17 cellular contexts compared by ENCODE assay signal in genomic region chr16:10343124-10343760, GRCh38.
"Had no signal": no experiment of that assay in that cellular context is flagged by ENCODE, and none has a peak within 500 bp of the region (broad histone marks: within the 10 kb centered on the region; RNA-seq: fewer than 3 reads in every experiment).

No MANE protein-coding gene starts in this region.

- H3K27me3 ChIP-seq: heart right ventricle, thyroid gland had no signal

- H3K36me3 ChIP-seq: heart right ventricle, thyroid gland had no signal

- H3K9me3 ChIP-seq: thyroid gland had no signal

- H3K27ac ChIP-seq: epithelial cell of prostate, heart right ventricle, thyroid gland had no signal

- H3K4me3 ChIP-seq: heart right ventricle, lung, thyroid gland had no signal

- H3K4me1 ChIP-seq: heart right ventricle, thyroid gland had no signal

- H3K4me3 Mint-ChIP-seq: activated B cell treated with CpG ODN at 0.5 μM for 24 hours; activated CD4-positive, alpha-beta T cell treated with anti-CD3 and anti-CD28 coated beads for 36 hours; activated naive CD4-positive, alpha-beta T cell treated with anti-CD3 and anti-CD28 coated beads for 36 hours; naive thymus-derived CD4-positive, alpha-beta T cell; neural crest cell had no signal

- H3K4me1 Mint-ChIP-seq: activated CD4-positive, alpha-beta T cell treated with anti-CD3 and anti-CD28 coated beads for 36 hours; neural crest cell had no signal

- H3K27ac Mint-ChIP-seq: activated B cell treated with CpG ODN at 0.5 μM for 24 hours; activated CD4-positive, alpha-beta T cell treated with anti-CD3 and anti-CD28 coated beads for 36 hours; activated naive CD4-positive, alpha-beta T cell treated with anti-CD3 and anti-CD28 coated beads for 36 hours; naive thymus-derived CD4-positive, alpha-beta T cell; progenitor cell of endocrine pancreas had no signal

- ATAC-seq: activated CD4-positive, alpha-beta T cell treated with anti-CD3 and anti-CD28 coated beads for 36 hours; heart right ventricle; naive thymus-derived CD4-positive, alpha-beta T cell had no signal

- H3K27me3 Mint-ChIP-seq: activated B cell treated with CpG ODN at 0.5 μM for 24 hours; activated CD4-positive, alpha-beta T cell treated with anti-CD3 and anti-CD28 coated beads for 36 hours; progenitor cell of endocrine pancreas had no signal

- DNase-seq: activated B cell treated with CpG ODN at 0.5 μM for 24 hours; activated CD4-positive, alpha-beta T cell treated with anti-CD3 and anti-CD28 coated beads for 36 hours; activated CD4-positive, alpha-beta T cell treated with anti-CD3 and anti-CD28 coated beads, Interleukin-2, amount 50 U/mL, for 4 hours; activated naive CD4-positive, alpha-beta T cell treated with anti-CD3 and anti-CD28 coated beads for 36 hours; activated T-cell treated with anti-CD3 and anti-CD28 coated beads, Interleukin-2, amount 50 U/mL, for 48 hours; cortex of kidney; heart right ventricle; kidney; naive thymus-derived CD4-positive, alpha-beta T cell; stimulated activated CD4-positive, alpha-beta T cell treated with anti-CD3 and anti-CD28 coated beads, Interleukin-4, amount 100 ng/mL, for 24 hours; stimulated activated naive CD4-positive, alpha-beta T cell treated with Interleukin-2 at 50 U/mL for 16 hours; T-helper 1 cell; thyroid gland had no signal
